In genomic region chr4:102625232-102625930, GRCh38 we compare ENCODE assay signal across 8 cellular contexts.
DNase-seq lines count a peak whose midpoint lies in the region; ATAC-seq and TF ChIP-seq lines count a peak whose summit lies in the region.

No MANE protein-coding gene starts in this region.

- DNase-seq in COLO829 (ENCODE audit: low spot score) (peak; percentile 76), T follicular helper cell (ENCODE audit: low read depth) (peak; percentile 43), astrocyte of the spinal cord (ENCODE audit: low read depth, low spot score) (peak; percentile 25), left kidney (ENCODE audit: low read depth, low spot score) (peak; percentile 56), upper lobe of left lung (peak in 1 of 2 donors; percentile 45), NCI-H1417 treated with DMSO at 0.1 percent for 48 hours (lab: John Stamatoyannopoulos, UW) (no peak)

- TF ChIP-seq CTCF in astrocyte of the spinal cord (IDR thresholded peaks at IDR 0.05; ENCODE audit: low read depth, low read length) (peak; percentile 33), upper lobe of left lung (IDR thresholded peaks at IDR 0.05) (peak; percentile 11 to 37 (median 28))

- no peaks in the 10 kb centered on the region for H3K36me3 ChIP-seq in upper lobe of left lung

- TF ChIP-seq EP300 in upper lobe of left lung (IDR thresholded peaks at IDR 0.05): no peak

- H3K4me3 ChIP-seq in astrocyte of the spinal cord (ENCODE audit: low read depth, low read length) (no peak overlapping the region), upper lobe of left lung (no peak overlapping the region)

- in situ Hi-C loops in astrocyte of the spinal cord (cut with HindIII; ENCODE audit: low sequenced_read_pairs): no loop called here

- TF ChIP-seq POLR2A in upper lobe of left lung (IDR thresholded peaks at IDR 0.05): no peak

- H3K4me1 ChIP-seq in upper lobe of left lung: peaks cover 0 to 7% (median 0%) of the 10 kb centered on the region in 4 donors

- H3K27me3 ChIP-seq in upper lobe of left lung: no peaks in the 10 kb centered on the region

- no peak overlapping the region for H3K27ac ChIP-seq in upper lobe of left lung

- WGBS in upper lobe of left lung, 2 donors: 53 to 61% methylated on average over 3 of the region's 3 CpGs

- no peaks in the 10 kb centered on the region for H3K9me3 ChIP-seq in upper lobe of left lung

- ATAC-seq in GM19397 (IDR thresholded peaks at IDR 0.05; ENCODE audit: unreplicated experiment) (peak; percentile 87), HG03342 (IDR thresholded peaks at IDR 0.05; ENCODE audit: unreplicated experiment) (peak; percentile 89), upper lobe of left lung (ENCODE audit: low FRiP score in 2 of 2) (peak in 1 of 2 donors; percentile 75)
